1 cellular context compared by ENCODE assay signal in genomic region chr15:43239732-43240491, GRCh38.
TF ChIP-seq lines count a peak whose summit lies in the region.

No MANE protein-coding gene starts in this region.

TF ChIP-seq in WTC11, 78 proteins besides CTCF, POLR2A, EP300 and RAD21 (continued from another document):
- TF ChIP-seq, protein P1, sequence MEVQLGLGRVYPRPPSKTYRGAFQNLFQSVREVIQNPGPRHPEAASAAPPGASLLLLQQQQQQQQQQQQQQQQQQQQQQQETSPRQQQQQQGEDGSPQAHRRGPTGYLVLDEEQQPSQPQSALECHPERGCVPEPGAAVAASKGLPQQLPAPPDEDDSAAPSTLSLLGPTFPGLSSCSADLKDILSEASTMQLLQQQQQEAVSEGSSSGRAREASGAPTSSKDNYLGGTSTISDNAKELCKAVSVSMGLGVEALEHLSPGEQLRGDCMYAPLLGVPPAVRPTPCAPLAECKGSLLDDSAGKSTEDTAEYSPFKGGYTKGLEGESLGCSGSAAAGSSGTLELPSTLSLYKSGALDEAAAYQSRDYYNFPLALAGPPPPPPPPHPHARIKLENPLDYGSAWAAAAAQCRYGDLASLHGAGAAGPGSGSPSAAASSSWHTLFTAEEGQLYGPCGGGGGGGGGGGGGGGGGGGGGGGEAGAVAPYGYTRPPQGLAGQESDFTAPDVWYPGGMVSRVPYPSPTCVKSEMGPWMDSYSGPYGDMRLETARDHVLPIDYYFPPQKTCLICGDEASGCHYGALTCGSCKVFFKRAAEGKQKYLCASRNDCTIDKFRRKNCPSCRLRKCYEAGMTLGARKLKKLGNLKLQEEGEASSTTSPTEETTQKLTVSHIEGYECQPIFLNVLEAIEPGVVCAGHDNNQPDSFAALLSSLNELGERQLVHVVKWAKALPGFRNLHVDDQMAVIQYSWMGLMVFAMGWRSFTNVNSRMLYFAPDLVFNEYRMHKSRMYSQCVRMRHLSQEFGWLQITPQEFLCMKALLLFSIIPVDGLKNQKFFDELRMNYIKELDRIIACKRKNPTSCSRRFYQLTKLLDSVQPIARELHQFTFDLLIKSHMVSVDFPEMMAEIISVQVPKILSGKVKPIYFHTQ (CRISPR knock-in tag; IDR thresholded peaks at IDR 0.05): no peak
- TF ChIP-seq, protein P2, sequence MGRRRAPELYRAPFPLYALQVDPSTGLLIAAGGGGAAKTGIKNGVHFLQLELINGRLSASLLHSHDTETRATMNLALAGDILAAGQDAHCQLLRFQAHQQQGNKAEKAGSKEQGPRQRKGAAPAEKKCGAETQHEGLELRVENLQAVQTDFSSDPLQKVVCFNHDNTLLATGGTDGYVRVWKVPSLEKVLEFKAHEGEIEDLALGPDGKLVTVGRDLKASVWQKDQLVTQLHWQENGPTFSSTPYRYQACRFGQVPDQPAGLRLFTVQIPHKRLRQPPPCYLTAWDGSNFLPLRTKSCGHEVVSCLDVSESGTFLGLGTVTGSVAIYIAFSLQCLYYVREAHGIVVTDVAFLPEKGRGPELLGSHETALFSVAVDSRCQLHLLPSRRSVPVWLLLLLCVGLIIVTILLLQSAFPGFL (CRISPR knock-in tag; IDR thresholded peaks at IDR 0.05; ENCODE audit: borderline replicate concordance): no peak
- TF ChIP-seq ZNF121 (CRISPR knock-in tag; IDR thresholded peaks at IDR 0.05): no peak
- no peak for TF ChIP-seq ZNF232 (CRISPR knock-in tag; IDR thresholded peaks at IDR 0.05)
- no peak for TF ChIP-seq FOXJ3 (CRISPR knock-in tag; IDR thresholded peaks at IDR 0.05; ENCODE audit: borderline replicate concordance)
- TF ChIP-seq, protein P3, sequence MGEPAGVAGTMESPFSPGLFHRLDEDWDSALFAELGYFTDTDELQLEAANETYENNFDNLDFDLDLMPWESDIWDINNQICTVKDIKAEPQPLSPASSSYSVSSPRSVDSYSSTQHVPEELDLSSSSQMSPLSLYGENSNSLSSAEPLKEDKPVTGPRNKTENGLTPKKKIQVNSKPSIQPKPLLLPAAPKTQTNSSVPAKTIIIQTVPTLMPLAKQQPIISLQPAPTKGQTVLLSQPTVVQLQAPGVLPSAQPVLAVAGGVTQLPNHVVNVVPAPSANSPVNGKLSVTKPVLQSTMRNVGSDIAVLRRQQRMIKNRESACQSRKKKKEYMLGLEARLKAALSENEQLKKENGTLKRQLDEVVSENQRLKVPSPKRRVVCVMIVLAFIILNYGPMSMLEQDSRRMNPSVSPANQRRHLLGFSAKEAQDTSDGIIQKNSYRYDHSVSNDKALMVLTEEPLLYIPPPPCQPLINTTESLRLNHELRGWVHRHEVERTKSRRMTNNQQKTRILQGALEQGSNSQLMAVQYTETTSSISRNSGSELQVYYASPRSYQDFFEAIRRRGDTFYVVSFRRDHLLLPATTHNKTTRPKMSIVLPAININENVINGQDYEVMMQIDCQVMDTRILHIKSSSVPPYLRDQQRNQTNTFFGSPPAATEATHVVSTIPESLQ (CRISPR knock-in tag; IDR thresholded peaks at IDR 0.05): no peak
- no peak for TF ChIP-seq MAX (CRISPR knock-in tag; IDR thresholded peaks at IDR 0.05)
- no peak for TF ChIP-seq TEAD4 (CRISPR knock-in tag; IDR thresholded peaks at IDR 0.05)
